In genomic region chr7:29809533-29810155, GRCh38 we compare ENCODE assay signal across 27 cellular contexts. TPM values are rescaled to one million over a fixed set of nuclear protein-coding genes. Genes with fewer than 3 reads are reported as not detected.
DNase-seq lines count a peak whose midpoint lies in the region; ATAC-seq, FAIRE-seq and TF ChIP-seq lines count a peak whose summit lies in the region.
"Had no signal": no experiment of that assay in that cellular context is flagged by ENCODE, and none has a peak within 500 bp of the region (broad histone marks: within the 10 kb centered on the region; RNA-seq: fewer than 3 reads in every experiment).

No MANE protein-coding gene starts in this region.

- H3K79me2 ChIP-seq in osteoblast (ENCODE audit: insufficient read depth, low read length), result no peaks in the 10 kb centered on the region
- H3K79me2 ChIP-seq in HepG2 (ENCODE audit: insufficient read depth, low read length), result no peaks in the 10 kb centered on the region

- peaks cover 62% of the 10 kb centered on the region for H3K27me3 Mint-ChIP-seq in stimulated activated memory B cell treated with anti-CD40 and anti-IgM and Interleukin-4, amounts not matched to agents 10 μg/mL and 1 μg/mL and 100 μg/mL, for 72 hours

- H2AFZ ChIP-seq in osteoblast (ENCODE audit: low read length) (no peak overlapping the region), HepG2 (ENCODE audit: low read length) (no peak overlapping the region)

- H4K20me1 ChIP-seq in osteoblast (ENCODE audit: insufficient read depth, low read length) (no peaks in the 10 kb centered on the region), HepG2 (ENCODE audit: insufficient read depth, low read length) (no peaks in the 10 kb centered on the region)

- WGBS in HepG2 (ENCODE audit: low lambda C conversion rate), result 13% methylated on average over 10 of the region's 11 CpGs

- no peak overlapping the region for H3K9ac ChIP-seq in HepG2 (ENCODE audit: insufficient read depth, low read depth, low read length)

- POLR2A ChIA-PET in HepG2 (lab: Yijun Ruan, JAX), result no interaction called here
- POLR2A ChIA-PET in GM10248 (lab: Yijun Ruan, JAX), result no interaction called here

- no TSS peak for BruUV-seq in HepG2 (replicated peaks; lab: Mats Ljungman, UMichigan)

- no peak overlapping the region for H3K27ac ChIP-seq in osteoblast (ENCODE audit: low read depth, low read length)
- H3K27ac ChIP-seq in upper lobe of right lung, result no peak overlapping the region
- H3K27ac ChIP-seq in HepG2 (ENCODE audit: extremely low read length, insufficient read depth, low read length), result no peak overlapping the region
- H3K27ac ChIP-seq: A549, colonic mucosa, left ventricle myocardium inferior had no signal

- H3K36me3 ChIP-seq in bronchial epithelial cell (ENCODE audit: control insufficient read depth, insufficient read depth, low read length) (no peaks in the 10 kb centered on the region), osteoblast (ENCODE audit: insufficient read depth, low read length) (no peaks in the 10 kb centered on the region), upper lobe of right lung (no peaks in the 10 kb centered on the region), HepG2 (replicated peaks in 1 of 2; ENCODE audit: control insufficient read depth in 1 of 2, insufficient read depth in 2 of 2, low read length in 2 of 2) (no peaks in the 10 kb centered on the region)
- H3K36me3 ChIP-seq: colonic mucosa, left ventricle myocardium inferior, ovary had no signal

- H3K36me3 Mint-ChIP-seq in stimulated activated memory B cell treated with anti-CD40 and anti-IgM and Interleukin-4, amounts not matched to agents 10 μg/mL and 1 μg/mL and 100 μg/mL, for 72 hours, result no peaks in the 10 kb centered on the region
- H3K36me3 Mint-ChIP-seq: CD8-positive, alpha-beta memory T cell; natural killer cell had no signal

- H3K27ac Mint-ChIP-seq in stimulated activated memory B cell treated with anti-CD40 and anti-IgM and Interleukin-4, amounts not matched to agents 10 μg/mL and 1 μg/mL and 100 μg/mL, for 72 hours, result no peak overlapping the region
- H3K27ac Mint-ChIP-seq: activated CD8-positive, alpha-beta T cell treated with anti-CD3 and anti-CD28 coated beads, Interleukin-2, amount 10 ng/mL, durations not matched to agents 7 days and 5 days; CD8-positive, alpha-beta memory T cell; natural killer cell had no signal

- H3K4me3 ChIP-seq in bronchial epithelial cell (ENCODE audit: low read depth, low read length) (no peak overlapping the region), osteoblast (ENCODE audit: insufficient read depth, low read length) (no peak overlapping the region), upper lobe of right lung (no peak overlapping the region), HepG2 (replicated peaks in 1 of 3; ENCODE audit: insufficient read depth in 1 of 3, low read depth in 2 of 3, low read length in 3 of 3) (no peak overlapping the region)
- H3K4me3 ChIP-seq: A549, colonic mucosa, left ventricle myocardium inferior, ovary had no signal

- H3K4me2 ChIP-seq in osteoblast (ENCODE audit: insufficient read depth, low read length), result no peak overlapping the region
- H3K4me2 ChIP-seq in HepG2 (ENCODE audit: low read depth, low read length), result no peak overlapping the region
- H3K4me2 ChIP-seq: A549 had no signal

- CTCF ChIA-PET in HepG2 (lab: Yijun Ruan, JAX; ENCODE audit: low intra/inter-chr PET ratio, low total read pairs) (no interaction called here), GM10248 (lab: Yijun Ruan, JAX) (no interaction called here)

- TF ChIP-seq POLR2A in HepG2 (IDR thresholded peaks at IDR 0.05; ENCODE audit: insufficient read depth in 1 of 2, low read depth in 2 of 2, low read length in 2 of 2), result no peak

- peak; percentile 53 for DNase-seq in NCI-H510A treated with DMSO at 0.1 percent for 48 hours (lab: John Stamatoyannopoulos, UW)
- DNase-seq in NCI-H510A (lab: John Stamatoyannopoulos, UW), result no peak
- no peak for DNase-seq in bronchial epithelial cell (ENCODE audit: low read depth)
- DNase-seq in osteoblast (ENCODE audit: insufficient read length, low spot score, missing footprints), result peak; percentile 57
- DNase-seq in upper lobe of right lung, result no peak
- DNase-seq in HepG2 (ENCODE audit: low spot score), result no peak
- DNase-seq in GM10248 (ENCODE audit: extremely low spot score), result no peak
- DNase-seq: activated CD4-positive, CD25-positive, alpha-beta regulatory T cell treated with anti-CD3 and anti-CD28 coated beads, Interleukin-2, amount 50 U/mL, for 72 hours; activated CD8-positive, alpha-beta T cell treated with anti-CD3 and anti-CD28 coated beads, Interleukin-2, amount 10 ng/mL, durations not matched to agents 7 days and 5 days; activated gamma-delta T cell treated with Interleukin-2 at 50 U/mL for 16 hours; activated T-cell treated with anti-CD3 and anti-CD28 coated beads, Interleukin-2, amount 50 U/mL, for 1 hour; CD8-positive, alpha-beta memory T cell; colonic mucosa; DND-41; left ventricle myocardium inferior; midbrain; natural killer cell; NCI-H187 treated with DMSO at 0.1 percent for 48 hours; NCI-H526; ovary; T-helper 1 cell had no signal

- ATAC-seq in upper lobe of right lung (peak; percentile 44), HepG2 (no peak)
- no peak for ATAC-seq in stimulated activated memory B cell treated with anti-CD40 and anti-IgM and Interleukin-4, amounts not matched to agents 10 μg/mL and 1 μg/mL and 100 μg/mL, for 72 hours
- ATAC-seq: A549; activated CD8-positive, alpha-beta T cell treated with anti-CD3 and anti-CD28 coated beads, Interleukin-2, amount 10 ng/mL, durations not matched to agents 7 days and 5 days; natural killer cell; sciatic nerve had no signal

- H3K27me3 ChIP-seq in bronchial epithelial cell (ENCODE audit: control insufficient read depth, insufficient read depth, low read length), result peaks cover 46% of the 10 kb centered on the region
- H3K27me3 ChIP-seq in osteoblast (ENCODE audit: insufficient read depth, low read length), result peaks cover 84% of the 10 kb centered on the region
- H3K27me3 ChIP-seq in upper lobe of right lung, result peaks cover 72% of the 10 kb centered on the region
- H3K27me3 ChIP-seq in HepG2 (ENCODE audit: control insufficient read depth in 1 of 2, insufficient read depth in 2 of 2, low read length in 2 of 2), result peaks cover 3 to 61% of the 10 kb centered on the region in 2 experiments
- H3K27me3 ChIP-seq: ovary had no signal

- H3K4me1 Mint-ChIP-seq in stimulated activated memory B cell treated with anti-CD40 and anti-IgM and Interleukin-4, amounts not matched to agents 10 μg/mL and 1 μg/mL and 100 μg/mL, for 72 hours, result no peaks in the 10 kb centered on the region

- no peak overlapping the region for H3K4me3 Mint-ChIP-seq in stimulated activated memory B cell treated with anti-CD40 and anti-IgM and Interleukin-4, amounts not matched to agents 10 μg/mL and 1 μg/mL and 100 μg/mL, for 72 hours
- H3K4me3 Mint-ChIP-seq: activated CD8-positive, alpha-beta T cell treated with anti-CD3 and anti-CD28 coated beads, Interleukin-2, amount 10 ng/mL, durations not matched to agents 7 days and 5 days; CD8-positive, alpha-beta memory T cell; natural killer cell had no signal

- in situ Hi-C loops in HepG2 (cut with HindIII; ENCODE audit: extremely low pct_ligation_motif_present, low pct_unique_long_range_greater_than_20kb), result no loop called here

- no peak for TF ChIP-seq CTCF in bronchial epithelial cell (IDR thresholded peaks at IDR 0.05; ENCODE audit: insufficient read depth, low read length, severe bottlenecking)
- no peak for TF ChIP-seq CTCF in osteoblast (IDR thresholded peaks at IDR 0.05; ENCODE audit: extremely low read depth, low read depth, low read length)
- no peak for TF ChIP-seq CTCF in upper lobe of right lung (IDR thresholded peaks at IDR 0.05)
- no peak for TF ChIP-seq CTCF in HepG2 (CRISPR knock-in tag; IDR thresholded peaks at IDR 0.05)
- TF ChIP-seq CTCF in GM10248 (IDR thresholded peaks at IDR 0.05; ENCODE audit: control extremely low read depth, extremely low read depth, low read depth, missing control alignments), result no peak

- TF ChIP-seq RAD21 in HepG2 (CRISPR knock-in tag; IDR thresholded peaks at IDR 0.05), result no peak

- intact Hi-C loops in upper lobe of right lung (cut with DNase I) (no loop called here), HepG2 (cut with micrococcal nuclease; ENCODE audit: unreplicated experiment) (no loop called here)

- H3K9me3 ChIP-seq in osteoblast (ENCODE audit: low read depth, low read length), result no peaks in the 10 kb centered on the region
- no peaks in the 10 kb centered on the region for H3K9me3 ChIP-seq in upper lobe of right lung
- no peaks in the 10 kb centered on the region for H3K9me3 ChIP-seq in HepG2 (ENCODE audit: low read length)
- H3K9me3 ChIP-seq: A549, colonic mucosa, left ventricle myocardium inferior, ovary had no signal

- H3K4me1 ChIP-seq in osteoblast (ENCODE audit: insufficient read depth, low read length) (no peaks in the 10 kb centered on the region), upper lobe of right lung (peaks cover 6% of the 10 kb centered on the region), HepG2 (ENCODE audit: insufficient read depth, low read length) (peaks cover 19% of the 10 kb centered on the region)

- FAIRE-seq in bronchial epithelial cell (lab: Jason Lieb, UNC) (peak; percentile 55), HepG2 (lab: Jason Lieb, UNC) (no peak)
- FAIRE-seq: A549, H54, TTC549 had no signal

- TF ChIP-seq EP300 in HepG2 (IDR thresholded peaks at IDR 0.05; ENCODE audit: low read depth in 2 of 2, low read length in 2 of 2) (no peak), HepG2 (CRISPR knock-in tag; IDR thresholded peaks at IDR 0.05; ENCODE audit: borderline replicate concordance) (no peak)

- no peaks in the 10 kb centered on the region for H3K9me3 Mint-ChIP-seq in stimulated activated memory B cell treated with anti-CD40 and anti-IgM and Interleukin-4, amounts not matched to agents 10 μg/mL and 1 μg/mL and 100 μg/mL, for 72 hours
- H3K9me3 Mint-ChIP-seq: natural killer cell had no signal

RNA-seq across cellular contexts. Expression of gene WIPF3, which starts 3.3 kb away (rescaled TPM):
- total RNA-seq in bronchial epithelial cell (under 0.01 TPM in 2 replicates), osteoblast (under 0.01 TPM in 1 of 2 replicates, not detected in the other), upper lobe of right lung (0.67 TPM), HepG2 (2016; rRNA removed; fragmentation: Illumina TruSeq; extraction: Trizol) (0.06 TPM in 1 of 2 replicates, not detected in the other)
- total RNA-seq in HepG2 (2016; cell fraction: cytosol; rRNA removed; fragmentation: Illumina TruSeq; extraction: Trizol; ENCODE audit: low read depth), result 0.09 TPM in 1 of 2 replicates, not detected in the other
- total RNA-seq in HepG2 (2016; cell fraction: insoluble cytoplasmic fraction; rRNA removed; fragmentation: Illumina TruSeq; extraction: Trizol), result 0.04 TPM in 2 replicates
- total RNA-seq in HepG2 (2016; cell fraction: membrane; rRNA removed; fragmentation: Illumina TruSeq; extraction: Trizol), result 0.07 and 0.09 TPM in 2 replicates
- total RNA-seq in HepG2 (2016; cell fraction: nucleus; rRNA removed; fragmentation: Illumina TruSeq; extraction: Trizol), result not detected in 2 replicates
- 0.01 and 0.03 TPM in 2 replicates for polyA plus RNA-seq in HepG2 (2011; rRNA removed)
- polyA plus RNA-seq in HepG2 (2011; cell fraction: cytosol; rRNA removed), result 0.01 and 0.03 TPM in 2 replicates
- 0.03 TPM in 1 of 2 replicates, not detected in the other for polyA plus RNA-seq in HepG2 (2011; cell fraction: nucleus; rRNA removed)
- not detected in 2 replicates for polyA plus RNA-seq in HepG2 (2012)
- 0.16 TPM in 2 replicates for polyA plus RNA-seq in HepG2 (2016; cell fraction: cytosol; fragmentation: Illumina TruSeq; extraction: Trizol; ENCODE audit: low read depth)
- 0.11 and 0.13 TPM in 2 replicates for polyA plus RNA-seq in HepG2 (2016; cell fraction: insoluble cytoplasmic fraction; fragmentation: Illumina TruSeq; extraction: Trizol; ENCODE audit: low read depth)
- polyA plus RNA-seq in HepG2 (2016; cell fraction: membrane; fragmentation: Illumina TruSeq; extraction: Trizol; ENCODE audit: low read depth), result 0.29 and 0.41 TPM in 2 replicates
- 0.19 and 0.22 TPM in 2 replicates for polyA plus RNA-seq in HepG2 (2016; cell fraction: nucleus; fragmentation: Illumina TruSeq; extraction: Trizol; ENCODE audit: insufficient read depth, low read depth)
- 0.04 TPM in 1 of 2 replicates, not detected in the other for polyA minus RNA-seq in HepG2 (2011; rRNA and poly(A)+ RNA removed; ENCODE audit: low replicate concordance)
- not detected in 2 replicates for polyA minus RNA-seq in HepG2 (2011; cell fraction: cytosol; rRNA and poly(A)+ RNA removed)
- polyA minus RNA-seq in HepG2 (2011; cell fraction: nucleus; rRNA and poly(A)+ RNA removed), result 0.13 TPM in 1 of 2 replicates, not detected in the other
- total RNA-seq: activated CD8-positive, alpha-beta T cell treated with anti-CD3 and anti-CD28 coated beads, Interleukin-2, amount 10 ng/mL, durations not matched to agents 7 days and 5 days; CD8-positive, alpha-beta memory T cell; natural killer cell; RPMI7951 had no signal
- polyA plus RNA-seq: CD8-positive, alpha-beta memory T cell had no signal

Comparison
In these comparisons a context has a peak if more than half of its experiments do, and no peak if none do; other contexts are left out.
1. DNase-seq: peak in NCI-H510A treated with DMSO at 0.1 percent for 48 hours (single experiment) and osteoblast (single experiment); none in NCI-H510A (single experiment), bronchial epithelial cell (single experiment), upper lobe of right lung (single experiment), HepG2 (single experiment) and GM10248 (single experiment).